21 cellular contexts compared by ENCODE assay signal in the genomic region with DNA sequence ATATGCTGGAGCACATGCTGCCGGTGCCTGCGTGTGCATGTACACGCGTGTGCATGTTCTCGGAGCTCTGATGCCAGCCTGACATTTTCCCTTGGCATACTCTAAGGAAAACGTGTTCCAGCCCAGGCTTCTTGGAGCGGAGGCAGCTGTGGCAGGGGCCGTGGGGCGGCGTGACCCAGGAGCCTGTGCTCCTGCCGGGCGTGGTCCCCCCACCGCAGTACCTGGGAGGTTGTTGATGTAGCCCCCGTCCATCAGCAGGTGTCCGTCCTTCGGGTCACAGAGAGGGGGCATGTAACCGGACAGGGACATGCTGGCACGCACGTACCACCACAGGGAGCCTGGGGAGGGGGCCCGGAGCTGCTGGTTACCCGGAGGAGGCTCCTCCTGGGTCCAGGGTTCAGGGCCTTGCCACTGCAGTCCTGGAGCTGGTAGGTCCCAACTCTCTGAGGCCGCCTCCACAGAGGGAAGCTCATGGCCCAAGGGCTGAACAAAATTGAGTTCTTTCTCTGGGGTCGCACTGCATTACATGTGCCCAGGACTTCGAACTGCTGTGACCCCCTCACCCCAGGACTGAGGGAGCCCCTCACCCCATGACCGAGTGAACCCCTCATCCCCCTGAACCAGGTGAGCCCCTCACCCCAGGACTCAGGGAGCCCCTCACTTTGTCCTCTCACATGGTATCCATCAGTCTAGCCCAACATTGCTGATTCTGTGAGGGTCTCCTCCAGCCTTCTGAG. TPM values are rescaled to one million over a fixed set of nuclear protein-coding genes. Genes with fewer than 3 reads are reported as not detected.
A peak's percentile ranks its signal among the peaks of the same experiment; 100 is the strongest.
DNase-seq lines count a peak whose midpoint lies in the region; ATAC-seq and TF ChIP-seq lines count a peak whose summit lies in the region.
"Had no signal": no experiment of that assay in that cellular context is flagged by ENCODE, and none has a peak within 500 bp of the region (broad histone marks: within the 10 kb centered on the region; RNA-seq: fewer than 3 reads in every experiment).

No MANE protein-coding gene starts in this region.

- no peak for DNase-seq in activated CD4-positive, alpha-beta T cell treated with anti-CD3 and anti-CD28 coated beads, Interleukin-2, amount 10 ng/mL, durations not matched to agents 24 days and 14 days
- no peak for DNase-seq in activated CD4-positive, alpha-beta T cell treated with anti-CD3 and anti-CD28 coated beads, Interleukin-2, amount 50 U/mL, for 4 hours
- DNase-seq in CD4-positive, alpha-beta T cell, result no peak
- no peak for DNase-seq in activated naive CD8-positive, alpha-beta T cell treated with anti-CD3 and anti-CD28 coated beads, Interleukin-2, amount 50 U/mL, for 24 hours
- DNase-seq in osteoblast (ENCODE audit: insufficient read length, low spot score, missing footprints) (peak; percentile 79), iPS-NIHi11 (ENCODE audit: low spot score) (no peak)
- DNase-seq: activated CD4-positive, alpha-beta T cell treated with anti-CD3 and anti-CD28 coated beads, Interleukin-2, amount 50 U/mL, for 48 hours; colonic mucosa; H9; left ventricle myocardium superior; NCI-H1092; NCI-H774; PC-3 had no signal

- intact Hi-C loops in activated CD4-positive, alpha-beta T cell treated with anti-CD3 and anti-CD28 coated beads, Interleukin-2, amount 10 ng/mL, durations not matched to agents 24 days and 14 days (cut with micrococcal nuclease), result loop anchor here (5.0 kb wide), 1 partner anchor 41 kb away; a partner anchor contains a TSS
- intact Hi-C loops in CD4-positive, alpha-beta T cell (cut with DNase I, micrococcal nuclease), result loop anchor here in 1 of 2 experiments (2.0 to 5.0 kb wide), 2 partner anchors 89 to 161 kb away; a partner anchor contains a TSS

- no peaks in the 10 kb centered on the region for H3K27me3 ChIP-seq in CD4-positive, alpha-beta T cell (ENCODE audit: control insufficient read depth, insufficient read depth, low read length)
- no peaks in the 10 kb centered on the region for H3K27me3 ChIP-seq in osteoblast (ENCODE audit: insufficient read depth, low read length)
- H3K27me3 ChIP-seq: colonic mucosa, tibial nerve had no signal

- H3K36me3 ChIP-seq in osteoblast (ENCODE audit: insufficient read depth, low read length), result no peaks in the 10 kb centered on the region
- H3K36me3 ChIP-seq: colonic mucosa had no signal

- peak overlapping the region; percentile 9 for H3K4me3 Mint-ChIP-seq in activated CD4-positive, alpha-beta T cell treated with anti-CD3 and anti-CD28 coated beads, Interleukin-2, amount 10 ng/mL, durations not matched to agents 24 days and 14 days
- H3K4me3 Mint-ChIP-seq in CD4-positive, alpha-beta T cell, result peak overlapping the region; percentile 56
- H3K4me3 Mint-ChIP-seq in activated naive CD8-positive, alpha-beta T cell treated with anti-CD3 and anti-CD28 coated beads, Interleukin-2, amount 50 U/mL, for 24 hours, result peak overlapping the region; percentile 57
- H3K4me3 Mint-ChIP-seq: H9 had no signal

- H3K79me2 ChIP-seq in osteoblast (ENCODE audit: insufficient read depth, low read length), result peaks cover 5% of the 10 kb centered on the region

- H3K4me1 Mint-ChIP-seq in activated CD4-positive, alpha-beta T cell treated with anti-CD3 and anti-CD28 coated beads, Interleukin-2, amount 10 ng/mL, durations not matched to agents 24 days and 14 days, result peaks cover 2% of the 10 kb centered on the region
- H3K4me1 Mint-ChIP-seq in CD4-positive, alpha-beta T cell (ENCODE audit: low read depth), result peaks cover 27% of the 10 kb centered on the region
- H3K4me1 Mint-ChIP-seq in activated naive CD8-positive, alpha-beta T cell treated with anti-CD3 and anti-CD28 coated beads, Interleukin-2, amount 50 U/mL, for 24 hours, result peaks cover 25% of the 10 kb centered on the region

- H3K9me3 Mint-ChIP-seq in activated CD4-positive, alpha-beta T cell treated with anti-CD3 and anti-CD28 coated beads, Interleukin-2, amount 10 ng/mL, durations not matched to agents 24 days and 14 days, result no peaks in the 10 kb centered on the region
- no peaks in the 10 kb centered on the region for H3K9me3 Mint-ChIP-seq in CD4-positive, alpha-beta T cell
- H3K9me3 Mint-ChIP-seq in activated naive CD8-positive, alpha-beta T cell treated with anti-CD3 and anti-CD28 coated beads, Interleukin-2, amount 50 U/mL, for 24 hours, result no peaks in the 10 kb centered on the region
- H3K9me3 Mint-ChIP-seq: H9 had no signal

- no peak overlapping the region for H3K4me3 ChIP-seq in osteoblast (ENCODE audit: insufficient read depth, low read length)
- H3K4me3 ChIP-seq: A549, colonic mucosa, tibial nerve had no signal

- no peak overlapping the region for H3K4me2 ChIP-seq in osteoblast (ENCODE audit: insufficient read depth, low read length)
- H3K4me2 ChIP-seq: A549 had no signal

- no peak overlapping the region for H3K27ac ChIP-seq in CD4-positive, alpha-beta T cell (ENCODE audit: low read depth, low read length)
- no peak overlapping the region for H3K27ac ChIP-seq in osteoblast (ENCODE audit: low read depth, low read length)
- H3K27ac ChIP-seq: A549, colonic mucosa, tibial nerve had no signal

- peaks cover 5% of the 10 kb centered on the region for H3K4me1 ChIP-seq in osteoblast (ENCODE audit: insufficient read depth, low read length)

- no peaks in the 10 kb centered on the region for H3K9me3 ChIP-seq in CD4-positive, alpha-beta T cell (ENCODE audit: control insufficient read depth, low read length)
- no peaks in the 10 kb centered on the region for H3K9me3 ChIP-seq in osteoblast (ENCODE audit: low read depth, low read length)
- H3K9me3 ChIP-seq: A549, colonic mucosa, tibial nerve had no signal

- no peak overlapping the region for H3K27ac Mint-ChIP-seq in activated CD4-positive, alpha-beta T cell treated with anti-CD3 and anti-CD28 coated beads, Interleukin-2, amount 10 ng/mL, durations not matched to agents 24 days and 14 days
- peak overlapping the region; percentile 95 for H3K27ac Mint-ChIP-seq in CD4-positive, alpha-beta T cell
- H3K27ac Mint-ChIP-seq in activated naive CD8-positive, alpha-beta T cell treated with anti-CD3 and anti-CD28 coated beads, Interleukin-2, amount 50 U/mL, for 24 hours, result peak overlapping the region; percentile 64
- H3K27ac Mint-ChIP-seq: H9, progenitor cell of endocrine pancreas had no signal

- CTCF ChIA-PET in CD4-positive, alpha-beta T cell (lab: Charles Lee), result no interaction called here

- ATAC-seq in CD4-positive, alpha-beta T cell (ENCODE audit: poor library complexity), result no peak
- no peak for ATAC-seq in activated naive CD8-positive, alpha-beta T cell treated with anti-CD3 and anti-CD28 coated beads, Interleukin-2, amount 50 U/mL, for 24 hours
- no peak for ATAC-seq in GM21367 (IDR thresholded peaks at IDR 0.05; ENCODE audit: unreplicated experiment)
- no peak for ATAC-seq in HG02852 (IDR thresholded peaks at IDR 0.05; ENCODE audit: unreplicated experiment)
- ATAC-seq: A549, left ventricle myocardium superior, PC-3, SK-N-SH treated with all-trans-retinoic acid at 6 μM for 48 hours had no signal

- H4K20me1 ChIP-seq in osteoblast (ENCODE audit: insufficient read depth, low read length), result no peaks in the 10 kb centered on the region

- no peaks in the 10 kb centered on the region for H3K36me3 Mint-ChIP-seq in activated CD4-positive, alpha-beta T cell treated with anti-CD3 and anti-CD28 coated beads, Interleukin-2, amount 10 ng/mL, durations not matched to agents 24 days and 14 days (ENCODE audit: low read depth)
- no peaks in the 10 kb centered on the region for H3K36me3 Mint-ChIP-seq in CD4-positive, alpha-beta T cell (ENCODE audit: low read depth)
- no peaks in the 10 kb centered on the region for H3K36me3 Mint-ChIP-seq in activated naive CD8-positive, alpha-beta T cell treated with anti-CD3 and anti-CD28 coated beads, Interleukin-2, amount 50 U/mL, for 24 hours (ENCODE audit: low read depth)

- POLR2A ChIA-PET in CD4-positive, alpha-beta T cell (lab: Charles Lee), result interaction anchor here (1.0 to 2.3 kb wide), 5 partner anchors 14 to 76 kb away, joined by 3 to 9 read pairs (median 4); a partner anchor contains a TSS

- no peak for TF ChIP-seq CTCF in CD4-positive, alpha-beta T cell (IDR thresholded peaks at IDR 0.05)
- TF ChIP-seq CTCF in osteoblast (IDR thresholded peaks at IDR 0.05; ENCODE audit: extremely low read depth, low read depth, low read length), result no peak

- peaks cover 2% of the 10 kb centered on the region for H3K27me3 Mint-ChIP-seq in activated CD4-positive, alpha-beta T cell treated with anti-CD3 and anti-CD28 coated beads, Interleukin-2, amount 10 ng/mL, durations not matched to agents 24 days and 14 days
- H3K27me3 Mint-ChIP-seq in CD4-positive, alpha-beta T cell, result no peaks in the 10 kb centered on the region
- no peaks in the 10 kb centered on the region for H3K27me3 Mint-ChIP-seq in activated naive CD8-positive, alpha-beta T cell treated with anti-CD3 and anti-CD28 coated beads, Interleukin-2, amount 50 U/mL, for 24 hours

- no peak overlapping the region for H2AFZ ChIP-seq in osteoblast (ENCODE audit: low read length)

RNA-seq across cellular contexts. Expression of a gene that starts 4.2 kb away (rescaled TPM):
- total RNA-seq in activated CD4-positive, alpha-beta T cell treated with anti-CD3 and anti-CD28 coated beads, Interleukin-2, amount 10 ng/mL, durations not matched to agents 24 days and 14 days, result 68.6 and 69.6 TPM in 2 replicates
- total RNA-seq in CD4-positive, alpha-beta T cell, result 100 to 1,000 TPM; 104 to 109 TPM
- 19.2 and 22.4 TPM in 2 replicates for total RNA-seq in osteoblast

RNA-seq across cellular contexts. Expression of a gene that starts 22.2 kb away (rescaled TPM):
- not detected in 2 replicates for total RNA-seq in activated CD4-positive, alpha-beta T cell treated with anti-CD3 and anti-CD28 coated beads, Interleukin-2, amount 10 ng/mL, durations not matched to agents 24 days and 14 days
- not detected for total RNA-seq in CD4-positive, alpha-beta T cell
- not detected in 2 replicates for total RNA-seq in osteoblast
- total RNA-seq: Daoy, left ventricle myocardium superior, PC-3, tibial nerve had no signal

RNA-seq across cellular contexts. Expression of a gene that starts 40.2 kb away (rescaled TPM):
- 0.30 and 0.36 TPM in 2 replicates for total RNA-seq in activated CD4-positive, alpha-beta T cell treated with anti-CD3 and anti-CD28 coated beads, Interleukin-2, amount 10 ng/mL, durations not matched to agents 24 days and 14 days
- total RNA-seq in CD4-positive, alpha-beta T cell, result 1 to 10 TPM; 6.7 to 7.7 TPM
- total RNA-seq in osteoblast, result 0.36 and 0.88 TPM in 2 replicates
- total RNA-seq: Daoy, fibroblast of villous mesenchyme had no signal

RNA-seq across cellular contexts. Expression of a gene that starts 40.4 kb away (rescaled TPM):
- total RNA-seq in activated CD4-positive, alpha-beta T cell treated with anti-CD3 and anti-CD28 coated beads, Interleukin-2, amount 10 ng/mL, durations not matched to agents 24 days and 14 days, result 4.4 and 5.2 TPM in 2 replicates
- 10 to 100 TPM; 14.9 to 16.9 TPM for total RNA-seq in CD4-positive, alpha-beta T cell
- total RNA-seq in osteoblast, result 7.6 and 10.0 TPM in 2 replicates
